Comparison of ENCODE assay signal across 12 cellular contexts in the genomic region with DNA sequence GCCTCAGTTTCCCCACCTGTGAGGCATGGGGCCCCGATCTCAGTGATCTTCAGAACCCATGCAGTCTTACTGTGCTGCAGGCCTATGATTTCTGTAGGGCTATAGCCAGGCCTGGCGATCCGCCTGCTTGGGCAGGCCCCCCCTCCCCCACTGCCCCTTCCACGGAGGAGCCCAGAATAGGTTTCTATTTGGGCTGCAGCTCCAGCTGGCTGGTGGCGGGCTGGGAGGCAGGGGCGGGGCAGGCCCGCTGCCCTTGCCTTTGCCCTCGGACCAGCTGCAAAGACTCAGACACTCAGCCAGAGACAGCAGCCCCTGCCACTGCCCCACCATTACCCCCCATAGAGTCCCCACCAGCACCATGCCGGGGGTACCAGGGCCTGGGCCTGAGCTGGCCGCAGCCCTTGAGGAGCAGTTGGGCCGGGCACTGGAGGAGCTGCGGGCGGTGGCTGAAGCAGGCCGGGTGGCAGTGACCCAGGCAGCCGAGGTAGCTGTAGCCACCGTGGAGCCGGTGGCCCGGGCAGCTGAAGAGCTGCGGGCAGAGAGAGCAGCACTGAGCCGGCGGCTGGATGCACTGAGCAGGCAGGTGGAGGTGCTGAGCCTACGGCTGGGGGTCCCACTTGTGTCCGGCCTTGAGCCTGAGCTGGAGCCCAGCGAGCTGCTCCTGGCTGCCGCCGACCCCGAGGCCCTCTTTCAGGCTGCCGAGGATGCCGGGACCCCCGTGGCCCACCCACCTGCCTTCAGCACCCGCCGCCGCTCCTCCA. TPM values are rescaled to one million over a fixed set of nuclear protein-coding genes. Genes with fewer than 3 reads are reported as not detected.
DNase-seq lines count a peak whose midpoint lies in the region; ATAC-seq and TF ChIP-seq lines count a peak whose summit lies in the region.
"Had no signal": no experiment of that assay in that cellular context is flagged by ENCODE, and none has a peak within 500 bp of the region (broad histone marks: within the 10 kb centered on the region; RNA-seq: fewer than 3 reads in every experiment).

No MANE protein-coding gene starts in this region.

- no peaks in the 10 kb centered on the region for H3K27me3 ChIP-seq in thoracic aorta (replicated peaks; ENCODE audit: insufficient read depth)

- H3K36me3 ChIP-seq in thoracic aorta, result peaks cover 81% of the 10 kb centered on the region

- peaks cover 25 to 98% of the 10 kb centered on the region in 2 donors for H3K4me1 ChIP-seq in thoracic aorta (ENCODE audit: control insufficient read depth in 1 of 2, low read depth in 2 of 2)

- H3K4me3 ChIP-seq in coronary artery (peak overlapping the region; percentile 62), thoracic aorta (peak overlapping the region; percentile 42)
- H3K4me3 ChIP-seq: GM23338 had no signal

- no peaks in the 10 kb centered on the region for H3K9me3 ChIP-seq in thoracic aorta

- DNase-seq in HuH-7 (ENCODE audit: low spot score) (peak; percentile 43), coronary artery (ENCODE audit: low spot score) (peak; percentile 89), medulla oblongata (ENCODE audit: extremely low spot score) (peak; percentile 50), thoracic aorta (ENCODE audit: low spot score) (no peak), NCI-H128 (lab: John Stamatoyannopoulos, UW; ENCODE audit: unreplicated experiment) (no peak)
- DNase-seq: activated CD8-positive, alpha-beta T cell treated with anti-CD3 and anti-CD28 coated beads, Interleukin-2, amount 10 ng/mL, durations not matched to agents 7 days and 5 days; activated naive CD4-positive, alpha-beta T cell treated with anti-CD3 and anti-CD28 coated beads for 36 hours; CD4-positive, alpha-beta memory T cell; NCI-H345 had no signal

- H3K27ac ChIP-seq in coronary artery, result peak overlapping the region; percentile 94 to 98
- peak overlapping the region; percentile 73 to 88 for H3K27ac ChIP-seq in thoracic aorta

- TF ChIP-seq CTCF in coronary artery (IDR thresholded peaks at IDR 0.05), result no peak
- no peak for TF ChIP-seq CTCF in thoracic aorta (IDR thresholded peaks at IDR 0.05)

- ATAC-seq in thoracic aorta (ENCODE audit: insufficient number of reproducible peaks, low FRiP score, low read depth) (peak; percentile 41), GM19455 (IDR thresholded peaks at IDR 0.05; ENCODE audit: unreplicated experiment) (no peak), GM21381 (IDR thresholded peaks at IDR 0.05; ENCODE audit: unreplicated experiment) (no peak)
- ATAC-seq: activated CD8-positive, alpha-beta T cell treated with anti-CD3 and anti-CD28 coated beads, Interleukin-2, amount 10 ng/mL, durations not matched to agents 7 days and 5 days; GM23338 had no signal

RNA-seq across cellular contexts. Expression of a gene that starts 12.2 kb away (rescaled TPM):
- 100 to 1,000 TPM; 632 to 946 TPM for total RNA-seq in thoracic aorta

RNA-seq across cellular contexts. Expression of a gene that starts 14.1 kb away (rescaled TPM):
- 1,000 to 10,000 TPM in 1 of 2 donors, 100 to 1,000 TPM in 1; 453 to 1,695 TPM for total RNA-seq in thoracic aorta

RNA-seq across cellular contexts. Expression of a gene that starts 29.5 kb away (rescaled TPM):
- total RNA-seq in thoracic aorta, result 1 to 10 TPM; 2.3 to 4.1 TPM
- total RNA-seq: activated CD8-positive, alpha-beta T cell treated with anti-CD3 and anti-CD28 coated beads, Interleukin-2, amount 10 ng/mL, durations not matched to agents 7 days and 5 days had no signal

RNA-seq across cellular contexts. Expression of a gene that starts 47.0 kb away (rescaled TPM):
- not detected for total RNA-seq in thoracic aorta
- total RNA-seq: activated CD8-positive, alpha-beta T cell treated with anti-CD3 and anti-CD28 coated beads, Interleukin-2, amount 10 ng/mL, durations not matched to agents 7 days and 5 days; activated naive CD4-positive, alpha-beta T cell treated with anti-CD3 and anti-CD28 coated beads for 36 hours; CD4-positive, alpha-beta memory T cell had no signal

Comparison
In these comparisons a context has a peak if more than half of its experiments do, and no peak if none do; other contexts are left out.
1. DNase-seq: peak in HuH-7 (single experiment), coronary artery (single experiment) and medulla oblongata (single experiment); none in thoracic aorta (single experiment) and NCI-H128 (single experiment).